In the genomic region with DNA sequence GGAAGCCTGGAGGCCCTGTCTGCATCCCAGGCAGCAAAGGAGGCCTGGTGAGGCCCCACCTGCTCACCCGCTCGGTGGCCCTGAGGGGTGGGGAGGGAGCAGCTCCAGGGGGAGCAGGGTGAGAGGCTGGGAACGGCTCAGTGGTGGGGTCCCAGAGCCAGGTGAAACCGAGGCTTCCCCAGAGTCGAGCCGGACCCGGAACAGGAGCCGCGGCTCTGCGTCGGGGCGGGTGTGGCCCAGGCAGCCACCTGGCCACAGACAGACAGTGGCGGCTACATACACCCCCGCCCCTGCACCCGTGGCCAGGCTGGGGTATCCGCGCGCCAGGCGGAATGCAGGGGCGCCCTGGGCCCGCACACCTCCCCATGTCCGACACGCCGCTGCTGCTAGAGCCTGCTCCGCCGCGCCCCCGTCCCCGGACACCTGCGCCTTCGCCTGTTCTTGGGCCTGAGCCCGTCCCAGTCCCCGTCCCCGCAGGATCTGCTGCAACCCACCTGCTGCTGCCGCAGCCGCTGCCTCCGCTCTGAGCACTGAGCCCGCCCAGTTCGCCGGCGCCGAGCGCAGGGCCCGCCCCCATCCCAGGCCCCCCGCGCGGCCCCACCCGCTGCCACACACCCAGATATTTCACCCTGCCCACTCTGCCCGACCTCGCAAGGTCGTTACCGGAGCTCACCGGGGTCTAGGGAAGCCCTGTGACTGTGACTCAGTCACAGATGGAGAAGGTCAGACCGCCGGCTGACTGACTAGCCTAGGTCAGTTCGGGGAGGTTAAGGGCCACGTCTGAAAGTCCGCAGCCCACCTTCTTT, we compare ENCODE assay signal across 9 cellular contexts. TPM values are rescaled to one million over a fixed set of nuclear protein-coding genes. Genes with fewer than 3 reads are reported as not detected.
DNase-seq lines count a peak whose midpoint lies in the region; ATAC-seq and TF ChIP-seq lines count a peak whose summit lies in the region.
"Had no signal": no experiment of that assay in that cellular context is flagged by ENCODE, and none has a peak within 500 bp of the region (broad histone marks: within the 10 kb centered on the region; RNA-seq: fewer than 3 reads in every experiment).

A gene with protein sequence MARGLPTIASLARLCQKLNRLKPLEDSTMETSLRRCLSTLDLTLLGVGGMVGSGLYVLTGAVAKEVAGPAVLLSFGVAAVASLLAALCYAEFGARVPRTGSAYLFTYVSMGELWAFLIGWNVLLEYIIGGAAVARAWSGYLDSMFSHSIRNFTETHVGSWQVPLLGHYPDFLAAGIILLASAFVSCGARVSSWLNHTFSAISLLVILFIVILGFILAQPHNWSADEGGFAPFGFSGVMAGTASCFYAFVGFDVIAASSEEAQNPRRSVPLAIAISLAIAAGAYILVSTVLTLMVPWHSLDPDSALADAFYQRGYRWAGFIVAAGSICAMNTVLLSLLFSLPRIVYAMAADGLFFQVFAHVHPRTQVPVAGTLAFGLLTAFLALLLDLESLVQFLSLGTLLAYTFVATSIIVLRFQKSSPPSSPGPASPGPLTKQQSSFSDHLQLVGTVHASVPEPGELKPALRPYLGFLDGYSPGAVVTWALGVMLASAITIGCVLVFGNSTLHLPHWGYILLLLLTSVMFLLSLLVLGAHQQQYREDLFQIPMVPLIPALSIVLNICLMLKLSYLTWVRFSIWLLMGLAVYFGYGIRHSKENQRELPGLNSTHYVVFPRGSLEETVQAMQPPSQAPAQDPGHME (minus strand): TSS at position 525 of the 806 bp plus-strand sequence. CDS start 749 bp downstream, outside the sequence.

- H3K79me1 ChIP-seq in neuronal stem cell (ENCODE audit: low read depth, low read length), result peaks cover 1% of the 10 kb centered on the region

- H3K18ac ChIP-seq in neuronal stem cell (ENCODE audit: low read length), result peak within 1 kb of the TSS; percentile 96

- no peaks in the 10 kb centered on the region for H3K9me3 ChIP-seq in BLaER1 treated with 17β-estradiol and CSF1 and Interleukin-3, amounts not matched to agents 10 nM and 100 nM (replicated peaks in 1 of 11)
- H3K9me3 ChIP-seq in Peyer's patch, result no peaks in the 10 kb centered on the region
- peaks cover 0 to 2% of the 10 kb centered on the region in 2 donors for H3K9me3 ChIP-seq in neuronal stem cell (replicated peaks in 1 of 2; ENCODE audit: control insufficient read depth in 2 of 2, insufficient read depth in 1 of 2, low read depth in 1 of 2, low read length in 2 of 2)

- peak within 1 kb of the TSS; percentile 77 for H2BK5ac ChIP-seq in neuronal stem cell (ENCODE audit: low read length)

- no peak within 1 kb of the TSS for H3K9ac ChIP-seq in BLaER1 treated with 17β-estradiol and CSF1 and Interleukin-3, amounts not matched to agents 10 nM and 100 nM
- peak within 1 kb of the TSS; percentile 83 for H3K9ac ChIP-seq in neuronal stem cell (ENCODE audit: low read depth, low read length, poor library complexity)

- peak within 1 kb of the TSS; percentile 86 for H2BK15ac ChIP-seq in neuronal stem cell (ENCODE audit: low read length)

- peak within 1 kb of the TSS; percentile 87 for H2AFZ ChIP-seq in neuronal stem cell (ENCODE audit: low read length)

- peak within 1 kb of the TSS; percentile 56 for H3K4ac ChIP-seq in neuronal stem cell (ENCODE audit: low read length)

- H2BK120ac ChIP-seq in neuronal stem cell (ENCODE audit: low read depth, low read length), result no peak within 1 kb of the TSS

- no peak within 1 kb of the TSS for H4K91ac ChIP-seq in neuronal stem cell (ENCODE audit: low read depth, low read length, poor library complexity)

- DNase-seq in Peyer's patch (no peak), fibroblast of the aortic adventitia (ENCODE audit: low read depth) (no peak), neuronal stem cell (ENCODE audit: low spot score) (no peak), DMS114 treated with DMSO at 0.1 percent for 48 hours (lab: John Stamatoyannopoulos, UW; ENCODE audit: unreplicated experiment) (no peak), HT-29 (ENCODE audit: low spot score) (no peak), NAMALWA (ENCODE audit: low spot score) (no peak)

- TF ChIP-seq CTCF in Peyer's patch (IDR thresholded peaks at IDR 0.05) (no peak), fibroblast of the aortic adventitia (IDR thresholded peaks at IDR 0.05; ENCODE audit: insufficient read depth, low read length) (no peak)

- peak within 1 kb of the TSS; percentile 65 for H3K14ac ChIP-seq in neuronal stem cell (ENCODE audit: low read length)

- peak within 1 kb of the TSS in 8 of 11 experiments; percentile 21 to 48 (median 32); a peak in 11 of 22 replicates for H3K4me2 ChIP-seq in BLaER1 treated with 17β-estradiol and CSF1 and Interleukin-3, amounts not matched to agents 10 nM and 100 nM
- H3K4me2 ChIP-seq in neuronal stem cell (ENCODE audit: insufficient read depth, low read length, poor library complexity, severe bottlenecking), result peak within 1 kb of the TSS; percentile 79

- TF ChIP-seq POLR2A in Peyer's patch (IDR thresholded peaks at IDR 0.05), result no peak

- WGBS in neuronal stem cell (ENCODE audit: extremely low coverage in 2 of 2, insufficient read length in 2 of 2, insufficient replicate concordance in 1 of 2), 2 donors, result no CpG with 5 or more reads among the region's 58 CpGs

- H3K27me3 ChIP-seq in BLaER1 treated with 17β-estradiol and CSF1 and Interleukin-3, amounts not matched to agents 10 nM and 100 nM, result peaks cover 20 to 36% (median 30%) of the 10 kb centered on the region in 11 experiments
- H3K27me3 ChIP-seq in Peyer's patch (peaks cover 0 to 10% of the 10 kb centered on the region in 2 donors), neuronal stem cell (ENCODE audit: control insufficient read depth in 3 of 3, insufficient read depth in 3 of 3, low read depth in 1 of 3, low read length in 3 of 3) (peaks cover 0 to 51% (median 18%) of the 10 kb centered on the region in 3 experiments)

- H3K27ac ChIP-seq in BLaER1 treated with 17β-estradiol and CSF1 and Interleukin-3, amounts not matched to agents 10 nM and 100 nM, result no peak within 1 kb of the TSS
- H3K27ac ChIP-seq in Peyer's patch (no peak within 1 kb of the TSS), neuronal stem cell (replicated peaks; ENCODE audit: low read length) (no peak within 1 kb of the TSS)

- H3K4me1 ChIP-seq in BLaER1 treated with 17β-estradiol and CSF1 and Interleukin-3, amounts not matched to agents 10 nM and 100 nM, result peaks cover under 1 to 16% (median 9%) of the 10 kb centered on the region in 10 experiments; a peak in 15 of 20 replicates
- peaks cover 0 to 14% (median 3%) of the 10 kb centered on the region in 4 donors for H3K4me1 ChIP-seq in Peyer's patch
- H3K4me1 ChIP-seq in neuronal stem cell (ENCODE audit: control insufficient read depth in 2 of 2, insufficient read depth in 1 of 2, low read depth in 1 of 2, low read length in 2 of 2), result peaks cover 6 to 18% of the 10 kb centered on the region in 2 donors

- peaks cover 0 to 15% (median 0%) of the 10 kb centered on the region in 11 experiments; a peak in 2 of 22 replicates for H4K20me1 ChIP-seq in BLaER1 treated with 17β-estradiol and CSF1 and Interleukin-3, amounts not matched to agents 10 nM and 100 nM

- H3K4me3 ChIP-seq in BLaER1 treated with 17β-estradiol and CSF1 and Interleukin-3, amounts not matched to agents 10 nM and 100 nM, result no peak within 1 kb of the TSS
- H3K4me3 ChIP-seq in Peyer's patch (peak within 1 kb of the TSS in 3 of 4 donors; percentile 17 to 49 (median 47)), fibroblast of the aortic adventitia (ENCODE audit: low read depth, low read length) (peak within 1 kb of the TSS; percentile 9), neuronal stem cell (ENCODE audit: low read length in 2 of 2) (peak within 1 kb of the TSS in 1 of 2 donors; percentile 68)

- H2AK5ac ChIP-seq in neuronal stem cell (ENCODE audit: low read depth, low read length), result peak within 1 kb of the TSS; percentile 43

- peak within 1 kb of the TSS; percentile 78 for H2BK12ac ChIP-seq in neuronal stem cell (ENCODE audit: low read length)

- H3K23ac ChIP-seq in neuronal stem cell (ENCODE audit: low read depth, low read length, poor library complexity), result peak within 1 kb of the TSS; percentile 89

- H4K8ac ChIP-seq in neuronal stem cell (ENCODE audit: low read depth, low read length), result peak within 1 kb of the TSS; percentile 31

- ATAC-seq in HG02970 (IDR thresholded peaks at IDR 0.05; ENCODE audit: low FRiP score, unreplicated experiment), result no peak

- no peaks in the 10 kb centered on the region for H3K36me3 ChIP-seq in BLaER1 treated with 17β-estradiol and CSF1 and Interleukin-3, amounts not matched to agents 10 nM and 100 nM
- H3K36me3 ChIP-seq in Peyer's patch, result no peaks in the 10 kb centered on the region
- H3K36me3 ChIP-seq in neuronal stem cell (replicated peaks in 1 of 2; ENCODE audit: control insufficient read depth in 2 of 2, insufficient read depth in 2 of 2, low read length in 2 of 2), result no peaks in the 10 kb centered on the region

RNA-seq across cellular contexts. Expression of the gene that starts here (rescaled TPM):
- total RNA-seq in Peyer's patch (1 to 10 TPM in 3 of 4 donors, under 1 TPM in 1; 0.40 to 3.7 (median 2.2) TPM), fibroblast of the aortic adventitia (ENCODE audit: low replicate concordance) (0.09 TPM in 1 of 2 replicates, not detected in the other)
- 0.18 TPM for polyA plus RNA-seq in neuronal stem cell (2013, experiment 1 of 2)
- polyA plus RNA-seq in neuronal stem cell (2013, experiment 2 of 2), result 0.24 TPM
- total RNA-seq in HT-29 (2014; rRNA removed; shearing (Covaris generic)), result not detected in 2 replicates
- total RNA-seq: dermis microvascular lymphatic vessel endothelial cell had no signal

Comparison
In these comparisons a context has a peak if more than half of its experiments do, and no peak if none do; other contexts are left out.
1. H3K4me3 ChIP-seq: peak in Peyer's patch (3 of 4) and fibroblast of the aortic adventitia (single experiment); none in BLaER1 treated with 17β-estradiol and CSF1 and Interleukin-3, amounts not matched to agents 10 nM and 100 nM (0 of 10).